In genomic region chr3:58704304-58704703, GRCh38 we compare ENCODE assay signal across 6 cellular contexts. TPM values are rescaled to one million over a fixed set of nuclear protein-coding genes. Genes with fewer than 3 reads are reported as not detected.
"Had no signal": no experiment of that assay in that cellular context is flagged by ENCODE, and none has a peak within 500 bp of the region (broad histone marks: within the 10 kb centered on the region; RNA-seq: fewer than 3 reads in every experiment).

No MANE protein-coding gene starts in this region.

RNA-seq across cellular contexts. Expression of gene FAM3D, which starts 37.7 kb away (rescaled TPM):
- total RNA-seq: HepG2, HT1080, IMR-90, M059J, Right ventricle myocardium superior, SJSA1 had no signal
- polyA plus RNA-seq: HepG2, IMR-90 had no signal
